In genomic region chr15:40381818-40382529, GRCh38 we compare ENCODE assay signal across 12 cellular contexts. TPM values are rescaled to one million over a fixed set of nuclear protein-coding genes. Genes with fewer than 3 reads are reported as not detected.
DNase-seq lines count a peak whose midpoint lies in the region; ATAC-seq and TF ChIP-seq lines count a peak whose summit lies in the region.
"Had no signal": no experiment of that assay in that cellular context is flagged by ENCODE, and none has a peak within 500 bp of the region (broad histone marks: within the 10 kb centered on the region; RNA-seq: fewer than 3 reads in every experiment).

No MANE protein-coding gene starts in this region.

- H3K4me1 ChIP-seq in breast epithelium (peaks cover 0 to 5% of the 10 kb centered on the region in 2 donors), right lobe of liver (peaks cover 0 to 54% (median 8%) of the 10 kb centered on the region in 4 donors), subcutaneous abdominal adipose tissue (ENCODE audit: control insufficient read depth in 5 of 5, insufficient read depth in 5 of 5, low read length in 5 of 5) (peaks cover 6 to 29% (median 24%) of the 10 kb centered on the region in 5 donors)

- H3K4me1 Mint-ChIP-seq in MCF 10A (ENCODE audit: insufficient read depth, unreplicated experiment) = peaks cover 25% of the 10 kb centered on the region
- peaks cover 12% of the 10 kb centered on the region for H3K4me1 Mint-ChIP-seq in activated B cell treated with CpG ODN at 0.5 μM for 24 hours

- ATAC-seq in activated B cell treated with CpG ODN at 0.5 μM for 24 hours (ENCODE audit: low read depth) = no peak
- peak; percentile 59 to 79 (median 72) for ATAC-seq in right lobe of liver
- no peak for ATAC-seq in HG02852 (IDR thresholded peaks at IDR 0.05; ENCODE audit: unreplicated experiment)

- TF ChIP-seq POLR2A in breast epithelium (IDR thresholded peaks at IDR 0.05) (no peak), right lobe of liver (IDR thresholded peaks at IDR 0.05) (no peak)

- H3K4me3 ChIP-seq in breast epithelium (no peak overlapping the region), right lobe of liver (peak overlapping the region in 1 of 3 donors; percentile 92), subcutaneous abdominal adipose tissue (ENCODE audit: low read depth in 1 of 5, low read length in 5 of 5) (peak overlapping the region in 4 of 5 donors; percentile 88 to 94 (median 88))

- intact Hi-C loops in MCF 10A (cut with micrococcal nuclease) = no loop called here
- intact Hi-C loops in breast epithelium (cut with DNase I; ENCODE audit: low total_unique reads) = no loop called here
- intact Hi-C loops in activated B cell treated with CpG ODN at 0.5 μM for 24 hours (cut with micrococcal nuclease) = loop anchor here (1.0 to 5.0 kb wide), 7 partner anchors 14 to 1021 kb away; partner anchors contain the start of genes BAHD1, DISP2, FSIP1 and IVD
- intact Hi-C loops in right lobe of liver (cut with DNase I) = no loop called here

- no TSS peak for BruUV-seq in MCF 10A (replicated peaks; lab: Mats Ljungman, UMichigan)

- H3K27ac ChIP-seq in breast epithelium (peak overlapping the region in 1 of 2 donors; percentile 58), right lobe of liver (peak overlapping the region in 2 of 3 donors; percentile 76 to 83), subcutaneous abdominal adipose tissue (ENCODE audit: low read depth, low read length) (no peak overlapping the region)

- POLR2A ChIA-PET in MCF 10A (lab: Yijun Ruan, JAX) = interaction anchor here (0.6 to 3.1 kb wide), 8 partner anchors 14 to 1028 kb away, joined by 3 to 31 read pairs (median 3); partner anchors contain the start of genes CCDC9B and IVD
- POLR2A ChIA-PET in activated B cell treated with CpG ODN at 0.5 μM for 24 hours (lab: Charles Lee) = interaction anchor here (1.1 to 2.2 kb wide), 5 partner anchors 8 to 73 kb away, joined by 3 to 11 read pairs (median 4); partner anchors contain the start of genes BAHD1, INAFM2 and IVD

- H3K36me3 Mint-ChIP-seq in MCF 10A (ENCODE audit: insufficient read depth, unreplicated experiment) = peaks cover 6% of the 10 kb centered on the region
- H3K36me3 Mint-ChIP-seq in activated B cell treated with CpG ODN at 0.5 μM for 24 hours (ENCODE audit: low read depth) = peaks cover 11% of the 10 kb centered on the region

- DNase-seq in MCF 10A (ENCODE audit: unreplicated experiment) (no peak), breast epithelium (ENCODE audit: low spot score in 2 of 2) (no peak), activated B cell treated with CpG ODN at 0.5 μM for 24 hours (no peak), right lobe of liver (peak in 1 of 3 donors; percentile 54), NCI-H226 (no peak)
- DNase-seq in activated CD4-positive, alpha-beta T cell treated with anti-CD3 and anti-CD28 coated beads, Interleukin-2, amount 50 U/mL, for 4 hours = no peak

- H3K9me3 Mint-ChIP-seq in MCF 10A (ENCODE audit: unreplicated experiment) = no peaks in the 10 kb centered on the region
- H3K9me3 Mint-ChIP-seq in activated B cell treated with CpG ODN at 0.5 μM for 24 hours = no peaks in the 10 kb centered on the region
- H3K9me3 Mint-ChIP-seq: activated T-cell treated with anti-CD3 and anti-CD28 coated beads, Interleukin-2, amount 50 U/mL, for 72 hours had no signal

- CTCF ChIA-PET in MCF 10A (lab: Yijun Ruan, JAX) = interaction anchor here (0.6 to 3.5 kb wide), 5 partner anchors 13 to 312 kb away, joined by 3 to 25 read pairs (median 4); no protein-coding TSS in a partner anchor
- CTCF ChIA-PET in activated B cell treated with CpG ODN at 0.5 μM for 24 hours (lab: Charles Lee) = interaction anchor here (1.2 to 1.5 kb wide), 2 partner anchors 14 to 38 kb away, joined by 3 to 6 read pairs; no protein-coding TSS in a partner anchor

- H3K36me3 ChIP-seq in breast epithelium (no peaks in the 10 kb centered on the region), right lobe of liver (peaks cover 0 to 4% (median 0%) of the 10 kb centered on the region in 4 donors), subcutaneous abdominal adipose tissue (ENCODE audit: control insufficient read depth in 5 of 5, insufficient read depth in 5 of 5, low read length in 5 of 5) (peaks cover 3 to 7% (median 6%) of the 10 kb centered on the region in 5 donors)

- H3K4me3 Mint-ChIP-seq in MCF 10A (ENCODE audit: unreplicated experiment) (no peak overlapping the region), activated B cell treated with CpG ODN at 0.5 μM for 24 hours (peak overlapping the region; percentile 96)

- no peaks in the 10 kb centered on the region for H3K27me3 Mint-ChIP-seq in MCF 10A (ENCODE audit: insufficient read depth, unreplicated experiment)
- no peaks in the 10 kb centered on the region for H3K27me3 Mint-ChIP-seq in activated B cell treated with CpG ODN at 0.5 μM for 24 hours

- H3K27ac Mint-ChIP-seq in MCF 10A (ENCODE audit: low read depth, unreplicated experiment) (peak overlapping the region; percentile 89), activated B cell treated with CpG ODN at 0.5 μM for 24 hours (no peak overlapping the region)

- H3K9me3 ChIP-seq in breast epithelium (no peaks in the 10 kb centered on the region), right lobe of liver (no peaks in the 10 kb centered on the region), subcutaneous abdominal adipose tissue (ENCODE audit: control insufficient read depth in 5 of 5, low read length in 5 of 5) (no peaks in the 10 kb centered on the region)

- no peak overlapping the region for H3K9ac ChIP-seq in subcutaneous abdominal adipose tissue (ENCODE audit: low read length in 5 of 5)

- 38% methylated on average over 11 of the region's 11 CpGs for WGBS in right lobe of liver (ENCODE audit: insufficient coverage, low coverage, low lambda C conversion rate, missing lambda C conversion rate)

- H3K27me3 ChIP-seq in breast epithelium = no peaks in the 10 kb centered on the region
- H3K27me3 ChIP-seq in right lobe of liver = no peaks in the 10 kb centered on the region
- no peaks in the 10 kb centered on the region for H3K27me3 ChIP-seq in subcutaneous abdominal adipose tissue (ENCODE audit: control insufficient read depth in 5 of 5, insufficient read depth in 4 of 5, low read length in 5 of 5)

- no peak for TF ChIP-seq CTCF in MCF 10A (IDR thresholded peaks at IDR 0.05; ENCODE audit: unreplicated experiment)
- no peak for TF ChIP-seq CTCF in breast epithelium (IDR thresholded peaks at IDR 0.05)
- TF ChIP-seq CTCF in activated B cell treated with CpG ODN at 0.5 μM for 24 hours (IDR thresholded peaks at IDR 0.05) = no peak
- no peak for TF ChIP-seq CTCF in right lobe of liver (IDR thresholded peaks at IDR 0.05)

RNA-seq across cellular contexts. Expression of gene KNSTRN, which starts 0.5 kb away (rescaled TPM):
- total RNA-seq in MCF 10A (2022) (35.2 and 47.4 TPM in 2 replicates), breast epithelium (10 to 100 TPM in 2 of 3 donors, 1 to 10 TPM in 1; 9.1 to 19.8 (median 12.1) TPM), activated B cell treated with CpG ODN at 0.5 μM for 24 hours (11.5 and 13.4 TPM in 2 replicates), right lobe of liver (10 to 100 TPM in 4 of 6 experiments, 1 to 10 TPM in 2; 5.4 to 17.2 (median 11.2) TPM)

RNA-seq across cellular contexts. Expression of gene IVD, which starts 23.6 kb away (rescaled TPM):
- total RNA-seq in MCF 10A (2022) (53.8 and 61.6 TPM in 2 replicates), breast epithelium (10 to 100 TPM; 43.8 to 72.7 (median 62.6) TPM), activated B cell treated with CpG ODN at 0.5 μM for 24 hours (63.5 and 76.7 TPM in 2 replicates), right lobe of liver (100 to 1,000 TPM in 3 of 6 experiments, 10 to 100 TPM in 3; 89.7 to 231 (median 122) TPM)

RNA-seq across cellular contexts. Expression of gene DISP2, which starts 24.0 kb away (rescaled TPM):
- total RNA-seq in MCF 10A (2022) (1.8 and 2.1 TPM in 2 replicates), breast epithelium (under 1 TPM; under 0.01 to 0.88 (median under 0.01) TPM), activated B cell treated with CpG ODN at 0.5 μM for 24 hours (0.38 and 0.39 TPM in 2 replicates), right lobe of liver (under 1 TPM; 0.06 to 0.71 (median 0.16) TPM)

RNA-seq across cellular contexts. Expression of gene PHGR1, which starts 31.1 kb away (rescaled TPM):
- total RNA-seq in MCF 10A (2022) (not detected in 2 replicates), breast epithelium (1 to 10 TPM in 2 of 3 donors, not detected in 1; 7.0 to 8.5 TPM), activated B cell treated with CpG ODN at 0.5 μM for 24 hours (not detected in 2 replicates), right lobe of liver (not detected)
- total RNA-seq: activated T-cell treated with anti-CD3 and anti-CD28 coated beads, Interleukin-2, amount 50 U/mL, for 72 hours; esophagus mucosa; kidney epithelial cell; omental fat pad had no signal

RNA-seq across cellular contexts. Expression of gene CCDC9B, which starts 41.2 kb away (rescaled TPM):
- total RNA-seq in MCF 10A (2022) (36.0 and 45.3 TPM in 2 replicates), breast epithelium (10 to 100 TPM in 1 of 3 donors, 1 to 10 TPM in 2; 4.0 to 14.1 (median 9.4) TPM), activated B cell treated with CpG ODN at 0.5 μM for 24 hours (0.91 and 2.1 TPM in 2 replicates), right lobe of liver (10 to 100 TPM in 1 of 6 experiments, 1 to 10 TPM in 5; 4.2 to 11.9 (median 4.7) TPM)

Comparison
In these comparisons a context has a peak if more than half of its experiments do, and no peak if none do; other contexts are left out.
1. H3K4me3 ChIP-seq: peak in subcutaneous abdominal adipose tissue (4 of 5); none in breast epithelium (0 of 3).
2. ATAC-seq: peak in right lobe of liver (4 of 4); none in activated B cell treated with CpG ODN at 0.5 μM for 24 hours (single experiment) and HG02852 (single experiment).